10 cellular contexts compared by ENCODE assay signal in genomic region chr6:169292340-169293124, GRCh38. TPM values are rescaled to one million over a fixed set of nuclear protein-coding genes. Genes with fewer than 3 reads are reported as not detected.
DNase-seq lines count a peak whose midpoint lies in the region; ATAC-seq and TF ChIP-seq lines count a peak whose summit lies in the region.
"Had no signal": no experiment of that assay in that cellular context is flagged by ENCODE, and none has a peak within 500 bp of the region (broad histone marks: within the 10 kb centered on the region; RNA-seq: fewer than 3 reads in every experiment).

No MANE protein-coding gene starts in this region.

- no peak for TF ChIP-seq CTCF in adrenal gland (IDR thresholded peaks at IDR 0.05)
- TF ChIP-seq CTCF in transverse colon (IDR thresholded peaks at IDR 0.05), result no peak

- in situ Hi-C loops in transverse colon (cut with MboI; ENCODE audit: low pct_ligation_motif_present in 1 of 4, low pct_unique_long_range_greater_than_20kb in 1 of 4, low sequenced_read_pairs in 3 of 4), result no loop called here

- H3K9me3 ChIP-seq in adrenal gland (replicated peaks in 1 of 3) (no peaks in the 10 kb centered on the region), transverse colon (no peaks in the 10 kb centered on the region)
- H3K9me3 ChIP-seq: Caco-2 had no signal

- intact Hi-C loops in adrenal gland (cut with DNase I) (no loop called here), transverse colon (cut with DNase I; ENCODE audit: low total_unique reads) (no loop called here)
- intact Hi-C loops in activated T-helper 1 cell treated with anti-CD3 and anti-CD28 coated beads, Interleukin-12 subunit alpha, Interleukin-12 subunit beta, Interleukin-2, Interleukin-4 antibody, amounts not matched to agents 30 ng/mL and 10 ng/mL and 1 ng/mL, durations not matched to agents 14 hours and 24 hours and 36 hours (cut with micrococcal nuclease), result no loop called here

- DNase-seq in A172 (ENCODE audit: low spot score), result peak; percentile 89
- DNase-seq in HPDE6-E6E7 (ENCODE audit: extremely low spot score), result peak; percentile 77
- peak; percentile 73 to 88 (median 86) for DNase-seq in adrenal gland
- peak; percentile 94 for DNase-seq in kidney tubule cell (ENCODE audit: low spot score)
- DNase-seq in activated T-helper 1 cell treated with anti-CD3 and anti-CD28 coated beads, Interleukin-12 subunit alpha, Interleukin-12 subunit beta, Interleukin-2, Interleukin-4 antibody, amounts not matched to agents 30 ng/mL and 10 ng/mL and 1 ng/mL, durations not matched to agents 14 hours and 24 hours and 36 hours (ENCODE audit: low spot score), result no peak
- DNase-seq in stimulated activated naive B cell treated with anti-CD40 and anti-IgM and Interleukin-4, amounts not matched to agents 10 μg/mL and 1 μg/mL and 100 μg/mL, for 72 hours, result no peak
- no peak for DNase-seq in transverse colon
- DNase-seq: activated gamma-delta T cell treated with Interleukin-2 at 50 U/mL for 16 hours had no signal

- TF ChIP-seq EP300 in transverse colon (IDR thresholded peaks at IDR 0.05; ENCODE audit: low read depth), result no peak

- H3K4me3 ChIP-seq in adrenal gland (no peak overlapping the region), transverse colon (no peak overlapping the region)

- no peaks in the 10 kb centered on the region for H3K27me3 ChIP-seq in adrenal gland
- H3K27me3 ChIP-seq in transverse colon, result no peaks in the 10 kb centered on the region

- no peaks in the 10 kb centered on the region for H3K27me3 Mint-ChIP-seq in activated T-helper 1 cell treated with anti-CD3 and anti-CD28 coated beads, Interleukin-12 subunit alpha, Interleukin-12 subunit beta, Interleukin-2, Interleukin-4 antibody, amounts not matched to agents 30 ng/mL and 10 ng/mL and 1 ng/mL, durations not matched to agents 14 hours and 24 hours and 36 hours (ENCODE audit: insufficient read depth)
- H3K27me3 Mint-ChIP-seq in stimulated activated naive B cell treated with anti-CD40 and anti-IgM and Interleukin-4, amounts not matched to agents 10 μg/mL and 1 μg/mL and 100 μg/mL, for 72 hours, result peaks cover 14 to 18% of the 10 kb centered on the region in 2 donors

- H3K36me3 ChIP-seq in adrenal gland (replicated peaks in 1 of 2), result no peaks in the 10 kb centered on the region
- H3K36me3 ChIP-seq in transverse colon, result no peaks in the 10 kb centered on the region

- H3K4me1 ChIP-seq in adrenal gland (replicated peaks in 1 of 2), result peaks cover 0 to 8% of the 10 kb centered on the region in 2 donors
- no peaks in the 10 kb centered on the region for H3K4me1 ChIP-seq in transverse colon

- H3K4me1 Mint-ChIP-seq in activated T-helper 1 cell treated with anti-CD3 and anti-CD28 coated beads, Interleukin-12 subunit alpha, Interleukin-12 subunit beta, Interleukin-2, Interleukin-4 antibody, amounts not matched to agents 30 ng/mL and 10 ng/mL and 1 ng/mL, durations not matched to agents 14 hours and 24 hours and 36 hours (ENCODE audit: low read depth), result no peaks in the 10 kb centered on the region
- no peaks in the 10 kb centered on the region for H3K4me1 Mint-ChIP-seq in stimulated activated naive B cell treated with anti-CD40 and anti-IgM and Interleukin-4, amounts not matched to agents 10 μg/mL and 1 μg/mL and 100 μg/mL, for 72 hours

- no peaks in the 10 kb centered on the region for H3K9me3 Mint-ChIP-seq in activated T-helper 1 cell treated with anti-CD3 and anti-CD28 coated beads, Interleukin-12 subunit alpha, Interleukin-12 subunit beta, Interleukin-2, Interleukin-4 antibody, amounts not matched to agents 30 ng/mL and 10 ng/mL and 1 ng/mL, durations not matched to agents 14 hours and 24 hours and 36 hours
- no peaks in the 10 kb centered on the region for H3K9me3 Mint-ChIP-seq in stimulated activated naive B cell treated with anti-CD40 and anti-IgM and Interleukin-4, amounts not matched to agents 10 μg/mL and 1 μg/mL and 100 μg/mL, for 72 hours

- peak overlapping the region; percentile 57 to 83 (median 61) for H3K27ac ChIP-seq in adrenal gland
- H3K27ac ChIP-seq in transverse colon, result no peak overlapping the region

- no peak overlapping the region for H3K27ac Mint-ChIP-seq in activated T-helper 1 cell treated with anti-CD3 and anti-CD28 coated beads, Interleukin-12 subunit alpha, Interleukin-12 subunit beta, Interleukin-2, Interleukin-4 antibody, amounts not matched to agents 30 ng/mL and 10 ng/mL and 1 ng/mL, durations not matched to agents 14 hours and 24 hours and 36 hours
- H3K27ac Mint-ChIP-seq in stimulated activated naive B cell treated with anti-CD40 and anti-IgM and Interleukin-4, amounts not matched to agents 10 μg/mL and 1 μg/mL and 100 μg/mL, for 72 hours, result no peak overlapping the region

- WGBS in adrenal gland, 4 donors, result 32 to 54% (median 51%) methylated on average over 6 to 11 of the region's 11 CpGs
- WGBS in transverse colon (ENCODE audit: low coverage in 1 of 2), 2 donors, result 75 to 79% methylated on average over 3 to 10 of the region's 11 CpGs

- no peak overlapping the region for H3K4me3 Mint-ChIP-seq in activated T-helper 1 cell treated with anti-CD3 and anti-CD28 coated beads, Interleukin-12 subunit alpha, Interleukin-12 subunit beta, Interleukin-2, Interleukin-4 antibody, amounts not matched to agents 30 ng/mL and 10 ng/mL and 1 ng/mL, durations not matched to agents 14 hours and 24 hours and 36 hours
- H3K4me3 Mint-ChIP-seq in stimulated activated naive B cell treated with anti-CD40 and anti-IgM and Interleukin-4, amounts not matched to agents 10 μg/mL and 1 μg/mL and 100 μg/mL, for 72 hours, result no peak overlapping the region

- H3K36me3 Mint-ChIP-seq in activated T-helper 1 cell treated with anti-CD3 and anti-CD28 coated beads, Interleukin-12 subunit alpha, Interleukin-12 subunit beta, Interleukin-2, Interleukin-4 antibody, amounts not matched to agents 30 ng/mL and 10 ng/mL and 1 ng/mL, durations not matched to agents 14 hours and 24 hours and 36 hours (ENCODE audit: low read depth), result no peaks in the 10 kb centered on the region
- H3K36me3 Mint-ChIP-seq in stimulated activated naive B cell treated with anti-CD40 and anti-IgM and Interleukin-4, amounts not matched to agents 10 μg/mL and 1 μg/mL and 100 μg/mL, for 72 hours, result no peaks in the 10 kb centered on the region

- TF ChIP-seq POLR2A in adrenal gland (IDR thresholded peaks at IDR 0.05) (no peak), transverse colon (IDR thresholded peaks at IDR 0.05) (no peak)

- ATAC-seq in HG03432 (IDR thresholded peaks at IDR 0.05; ENCODE audit: unreplicated experiment), result no peak
- ATAC-seq in stimulated activated naive B cell treated with anti-CD40 and anti-IgM and Interleukin-4, amounts not matched to agents 10 μg/mL and 1 μg/mL and 100 μg/mL, for 72 hours (replicated peaks), result no peak

RNA-seq across cellular contexts. Expression of gene THBS2, which starts 38.9 kb away (rescaled TPM):
- total RNA-seq in A172 (2014; rRNA removed; shearing (Covaris generic)), result 137 and 151 TPM in 2 replicates
- 10 to 100 TPM in 7 of 8 donors, 1 to 10 TPM in 1; 9.8 to 72.7 (median 27.0) TPM for total RNA-seq in adrenal gland
- 1 to 10 TPM; 5.6 to 7.9 (median 6.1) TPM for polyA plus RNA-seq in adrenal gland
- total RNA-seq in activated T-helper 1 cell treated with anti-CD3 and anti-CD28 coated beads, Interleukin-12 subunit alpha, Interleukin-12 subunit beta, Interleukin-2, Interleukin-4 antibody, amounts not matched to agents 30 ng/mL and 10 ng/mL and 1 ng/mL, durations not matched to agents 14 hours and 24 hours and 36 hours, result not detected in 2 replicates
- 10 to 100 TPM; 11.5 to 25.5 (median 18.1) TPM for total RNA-seq in transverse colon

Comparison
In these comparisons a context has a peak if more than half of its experiments do, and no peak if none do; other contexts are left out.
1. DNase-seq: peak in A172 (single experiment), HPDE6-E6E7 (single experiment), adrenal gland (7 of 7) and kidney tubule cell (single experiment); none in activated T-helper 1 cell treated with anti-CD3 and anti-CD28 coated beads, Interleukin-12 subunit alpha, Interleukin-12 subunit beta, Interleukin-2, Interleukin-4 antibody, amounts not matched to agents 30 ng/mL and 10 ng/mL and 1 ng/mL, durations not matched to agents 14 hours and 24 hours and 36 hours (single experiment), stimulated activated naive B cell treated with anti-CD40 and anti-IgM and Interleukin-4, amounts not matched to agents 10 μg/mL and 1 μg/mL and 100 μg/mL, for 72 hours (single experiment) and transverse colon (single experiment).
2. H3K27ac ChIP-seq: peak in adrenal gland (5 of 5); none in transverse colon (0 of 4).
3. RNA of gene THBS2, which starts 38.9 kb away (total RNA-seq): 137 to 151 TPM in A172, 9.8 to 72.7 TPM in adrenal gland and 11.5 to 25.5 TPM in transverse colon; not detected in activated T-helper 1 cell treated with anti-CD3 and anti-CD28 coated beads, Interleukin-12 subunit alpha, Interleukin-12 subunit beta, Interleukin-2, Interleukin-4 antibody, amounts not matched to agents 30 ng/mL and 10 ng/mL and 1 ng/mL, durations not matched to agents 14 hours and 24 hours and 36 hours; every median in the first group is over 10 times any median in the second.